In the genomic region with DNA sequence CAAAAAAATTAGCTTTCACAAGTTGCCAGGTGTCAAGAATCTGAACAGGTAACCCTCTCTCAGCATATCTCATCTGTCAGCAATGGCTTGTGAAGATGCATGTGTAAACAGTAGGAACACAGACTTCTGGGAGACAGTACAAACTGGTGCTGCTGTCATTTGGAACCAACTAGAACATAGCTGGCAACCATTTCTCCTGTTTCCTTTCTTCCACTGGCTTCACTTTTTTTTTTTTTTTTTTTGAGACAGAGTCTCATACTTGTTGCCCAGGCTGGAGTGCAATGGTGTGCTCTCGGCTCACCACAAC, we compare ENCODE assay signal across 2 cellular contexts.
TF ChIP-seq lines count a peak whose summit lies in the region.

No MANE protein-coding gene starts in this region.

TF ChIP-seq in SK-N-SH, 30 proteins besides CTCF, POLR2A, EP300 and RAD21 (continued from another document):
- TF ChIP-seq, protein P1, sequence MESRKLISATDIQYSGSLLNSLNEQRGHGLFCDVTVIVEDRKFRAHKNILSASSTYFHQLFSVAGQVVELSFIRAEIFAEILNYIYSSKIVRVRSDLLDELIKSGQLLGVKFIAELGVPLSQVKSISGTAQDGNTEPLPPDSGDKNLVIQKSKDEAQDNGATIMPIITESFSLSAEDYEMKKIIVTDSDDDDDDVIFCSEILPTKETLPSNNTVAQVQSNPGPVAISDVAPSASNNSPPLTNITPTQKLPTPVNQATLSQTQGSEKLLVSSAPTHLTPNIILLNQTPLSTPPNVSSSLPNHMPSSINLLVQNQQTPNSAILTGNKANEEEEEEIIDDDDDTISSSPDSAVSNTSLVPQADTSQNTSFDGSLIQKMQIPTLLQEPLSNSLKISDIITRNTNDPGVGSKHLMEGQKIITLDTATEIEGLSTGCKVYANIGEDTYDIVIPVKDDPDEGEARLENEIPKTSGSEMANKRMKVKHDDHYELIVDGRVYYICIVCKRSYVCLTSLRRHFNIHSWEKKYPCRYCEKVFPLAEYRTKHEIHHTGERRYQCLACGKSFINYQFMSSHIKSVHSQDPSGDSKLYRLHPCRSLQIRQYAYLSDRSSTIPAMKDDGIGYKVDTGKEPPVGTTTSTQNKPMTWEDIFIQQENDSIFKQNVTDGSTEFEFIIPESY (IDR thresholded peaks at IDR 0.05; ENCODE audit: borderline replicate concordance, low read depth): no peak

TF ChIP-seq in SK-N-SH treated with all-trans-retinoic acid at 6 μM for 48 hours, 23 proteins besides CTCF, POLR2A, EP300 and RAD21 (continued from another document):
- TF ChIP-seq, protein P2, sequence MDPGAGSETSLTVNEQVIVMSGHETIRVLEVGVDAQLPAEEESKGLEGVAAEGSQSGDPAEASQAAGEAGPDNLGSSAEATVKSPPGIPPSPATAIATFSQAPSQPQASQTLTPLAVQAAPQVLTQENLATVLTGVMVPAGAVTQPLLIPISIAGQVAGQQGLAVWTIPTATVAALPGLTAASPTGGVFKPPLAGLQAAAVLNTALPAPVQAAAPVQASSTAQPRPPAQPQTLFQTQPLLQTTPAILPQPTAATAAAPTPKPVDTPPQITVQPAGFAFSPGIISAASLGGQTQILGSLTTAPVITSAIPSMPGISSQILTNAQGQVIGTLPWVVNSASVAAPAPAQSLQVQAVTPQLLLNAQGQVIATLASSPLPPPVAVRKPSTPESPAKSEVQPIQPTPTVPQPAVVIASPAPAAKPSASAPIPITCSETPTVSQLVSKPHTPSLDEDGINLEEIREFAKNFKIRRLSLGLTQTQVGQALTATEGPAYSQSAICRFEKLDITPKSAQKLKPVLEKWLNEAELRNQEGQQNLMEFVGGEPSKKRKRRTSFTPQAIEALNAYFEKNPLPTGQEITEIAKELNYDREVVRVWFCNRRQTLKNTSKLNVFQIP (CRISPR knock-in tag; IDR thresholded peaks at IDR 0.05; ENCODE audit: borderline replicate concordance, low read depth): no peak
- TF ChIP-seq ZFP30 (CRISPR knock-in tag; IDR thresholded peaks at IDR 0.05) (no peak), OSR1 (CRISPR knock-in tag; IDR thresholded peaks at IDR 0.05) (no peak), TOX (CRISPR knock-in tag; IDR thresholded peaks at IDR 0.05; ENCODE audit: borderline replicate concordance) (no peak), BACH2 (CRISPR knock-in tag; IDR thresholded peaks at IDR 0.05; ENCODE audit: borderline replicate concordance) (no peak), ZC3H10 (CRISPR knock-in tag; IDR thresholded peaks at IDR 0.05) (no peak), SNAI2 (CRISPR knock-in tag; IDR thresholded peaks at IDR 0.05) (no peak)
- TF ChIP-seq, protein P3, sequence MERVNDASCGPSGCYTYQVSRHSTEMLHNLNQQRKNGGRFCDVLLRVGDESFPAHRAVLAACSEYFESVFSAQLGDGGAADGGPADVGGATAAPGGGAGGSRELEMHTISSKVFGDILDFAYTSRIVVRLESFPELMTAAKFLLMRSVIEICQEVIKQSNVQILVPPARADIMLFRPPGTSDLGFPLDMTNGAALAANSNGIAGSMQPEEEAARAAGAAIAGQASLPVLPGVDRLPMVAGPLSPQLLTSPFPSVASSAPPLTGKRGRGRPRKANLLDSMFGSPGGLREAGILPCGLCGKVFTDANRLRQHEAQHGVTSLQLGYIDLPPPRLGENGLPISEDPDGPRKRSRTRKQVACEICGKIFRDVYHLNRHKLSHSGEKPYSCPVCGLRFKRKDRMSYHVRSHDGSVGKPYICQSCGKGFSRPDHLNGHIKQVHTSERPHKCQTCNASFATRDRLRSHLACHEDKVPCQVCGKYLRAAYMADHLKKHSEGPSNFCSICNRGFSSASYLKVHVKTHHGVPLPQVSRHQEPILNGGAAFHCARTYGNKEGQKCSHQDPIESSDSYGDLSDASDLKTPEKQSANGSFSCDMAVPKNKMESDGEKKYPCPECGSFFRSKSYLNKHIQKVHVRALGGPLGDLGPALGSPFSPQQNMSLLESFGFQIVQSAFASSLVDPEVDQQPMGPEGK (CRISPR knock-in tag; IDR thresholded peaks at IDR 0.05; ENCODE audit: borderline replicate concordance): no peak
- TF ChIP-seq, protein P4, sequence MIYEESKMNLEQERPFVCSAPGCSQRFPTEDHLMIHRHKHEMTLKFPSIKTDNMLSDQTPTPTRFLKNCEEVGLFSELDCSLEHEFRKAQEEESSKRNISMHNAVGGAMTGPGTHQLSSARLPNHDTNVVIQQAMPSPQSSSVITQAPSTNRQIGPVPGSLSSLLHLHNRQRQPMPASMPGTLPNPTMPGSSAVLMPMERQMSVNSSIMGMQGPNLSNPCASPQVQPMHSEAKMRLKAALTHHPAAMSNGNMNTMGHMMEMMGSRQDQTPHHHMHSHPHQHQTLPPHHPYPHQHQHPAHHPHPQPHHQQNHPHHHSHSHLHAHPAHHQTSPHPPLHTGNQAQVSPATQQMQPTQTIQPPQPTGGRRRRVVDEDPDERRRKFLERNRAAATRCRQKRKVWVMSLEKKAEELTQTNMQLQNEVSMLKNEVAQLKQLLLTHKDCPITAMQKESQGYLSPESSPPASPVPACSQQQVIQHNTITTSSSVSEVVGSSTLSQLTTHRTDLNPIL (CRISPR knock-in tag; IDR thresholded peaks at IDR 0.05; ENCODE audit: low read depth): no peak
